Comparison of ENCODE assay signal across 9 cellular contexts in the genomic region with DNA sequence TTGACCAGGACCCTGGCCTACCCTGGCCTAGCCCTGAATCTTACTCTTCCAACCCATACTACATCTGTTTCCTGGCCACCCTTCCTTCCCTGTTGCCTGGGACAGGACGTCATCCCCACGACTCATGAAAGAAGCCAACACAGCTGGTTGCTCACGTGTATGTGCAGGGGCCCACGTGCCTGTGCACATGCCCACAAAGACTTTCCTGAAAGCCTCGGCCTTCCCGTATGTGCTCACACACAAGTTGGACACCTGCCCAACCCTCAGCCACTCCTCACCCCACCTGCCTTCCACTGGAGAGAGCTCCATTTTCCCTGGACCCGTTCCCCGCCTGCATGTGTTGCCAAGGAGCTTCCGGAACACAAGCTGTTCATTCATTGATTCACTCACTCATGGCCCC. TPM values are rescaled to one million over a fixed set of nuclear protein-coding genes. Genes with fewer than 3 reads are reported as not detected.
A peak's percentile ranks its signal among the peaks of the same experiment; 100 is the strongest.
DNase-seq lines count a peak whose midpoint lies in the region; ATAC-seq and TF ChIP-seq lines count a peak whose summit lies in the region.
"Had no signal": no experiment of that assay in that cellular context is flagged by ENCODE, and none has a peak within 500 bp of the region (broad histone marks: within the 10 kb centered on the region; RNA-seq: fewer than 3 reads in every experiment).

No MANE protein-coding gene starts in this region.

- no peak for TF ChIP-seq POLR2A in heart left ventricle (IDR thresholded peaks at IDR 0.05)

- H3K4me1 ChIP-seq in heart left ventricle, result peaks cover 0 to 41% (median 17%) of the 10 kb centered on the region in 12 donors
- H3K4me1 ChIP-seq in subcutaneous abdominal adipose tissue (ENCODE audit: control insufficient read depth in 5 of 5, insufficient read depth in 5 of 5, low read length in 5 of 5), result peaks cover 11 to 27% (median 23%) of the 10 kb centered on the region in 5 donors

- H3K27me3 Mint-ChIP-seq in immature natural killer cell (ENCODE audit: low read depth in 3 of 3), result peaks cover 0 to 5% (median 4%) of the 10 kb centered on the region in 3 donors

- H3K36me3 ChIP-seq in heart left ventricle (no peaks in the 10 kb centered on the region), subcutaneous abdominal adipose tissue (ENCODE audit: control insufficient read depth in 5 of 5, insufficient read depth in 5 of 5, low read length in 5 of 5) (no peaks in the 10 kb centered on the region)

- DNase-seq in HK-2 (ENCODE audit: unreplicated experiment) (peak; percentile 66), SHP77 treated with DMSO at 0.1 percent for 48 hours (lab: John Stamatoyannopoulos, UW) (peak; percentile 82), heart left ventricle (peak; percentile 88 to 94 (median 91)), immature natural killer cell (no peak)
- DNase-seq: MM.1S had no signal

- H3K9me3 ChIP-seq in heart left ventricle (no peaks in the 10 kb centered on the region), subcutaneous abdominal adipose tissue (ENCODE audit: control insufficient read depth in 5 of 5, low read length in 5 of 5) (no peaks in the 10 kb centered on the region)

- H3K4me1 Mint-ChIP-seq in immature natural killer cell, result peaks cover 3 to 10% of the 10 kb centered on the region in 2 donors

- H3K9me3 Mint-ChIP-seq in immature natural killer cell, result no peaks in the 10 kb centered on the region

- peaks cover 0 to 3% (median 0%) of the 10 kb centered on the region in 9 donors for H3K27me3 ChIP-seq in heart left ventricle
- no peaks in the 10 kb centered on the region for H3K27me3 ChIP-seq in subcutaneous abdominal adipose tissue (ENCODE audit: control insufficient read depth in 5 of 5, insufficient read depth in 4 of 5, low read length in 5 of 5)

- peaks cover 0 to 3% (median 0%) of the 10 kb centered on the region in 3 donors for H3K36me3 Mint-ChIP-seq in immature natural killer cell

- intact Hi-C loops in heart left ventricle (cut with DNase I), result loop anchor here in 1 of 10 donors (10.0 kb wide), 1 partner anchor 50 kb away; no protein-coding TSS in a partner anchor

- H3K4me3 ChIP-seq in heart left ventricle (no peak overlapping the region), subcutaneous abdominal adipose tissue (ENCODE audit: low read depth in 1 of 5, low read length in 5 of 5) (no peak overlapping the region)

- peak overlapping the region in 1 of 5 donors; percentile 17 for H3K9ac ChIP-seq in subcutaneous abdominal adipose tissue (ENCODE audit: low read length in 5 of 5)

- ATAC-seq in heart left ventricle (peak; percentile 82 to 92 (median 90)), HG03280 (IDR thresholded peaks at IDR 0.05; ENCODE audit: unreplicated experiment) (no peak), GM19351 (IDR thresholded peaks at IDR 0.05; ENCODE audit: unreplicated experiment) (no peak), HG03457 (IDR thresholded peaks at IDR 0.05; ENCODE audit: unreplicated experiment) (no peak)

- H3K27ac Mint-ChIP-seq in immature natural killer cell, result no peak overlapping the region

- H3K27ac ChIP-seq in heart left ventricle (peak overlapping the region; percentile 22 to 89 (median 79)), subcutaneous abdominal adipose tissue (ENCODE audit: low read depth, low read length) (peak overlapping the region; percentile 61)

- no peak for TF ChIP-seq CTCF in heart left ventricle (IDR thresholded peaks at IDR 0.05)

- no peak overlapping the region for H3K4me3 Mint-ChIP-seq in immature natural killer cell

- WGBS in heart left ventricle, 4 donors, result 44 to 77% (median 50%) methylated on average over 9 of the region's 9 CpGs

RNA-seq across cellular contexts. Expression of a gene that starts 7.0 kb away (rescaled TPM):
- total RNA-seq in heart left ventricle, result 10 to 100 TPM in 7 of 9 donors, 1 to 10 TPM in 2; 6.3 to 17.4 (median 13.8) TPM
- polyA plus RNA-seq in heart left ventricle, result 10 to 100 TPM in 1 of 2 donors, 1 to 10 TPM in 1; 4.8 to 13.3 TPM
- 1 to 10 TPM; 2.8 to 9.7 (median 6.8) TPM for polyA plus RNA-seq in immature natural killer cell

RNA-seq across cellular contexts. Expression of a gene that starts 21.5 kb away (rescaled TPM):
- total RNA-seq in heart left ventricle, result not detected
- polyA plus RNA-seq in heart left ventricle (not detected), immature natural killer cell (not detected)

RNA-seq across cellular contexts. Expression of a gene that starts 53.1 kb away (rescaled TPM):
- 10 to 100 TPM in 1 of 9 donors, 1 to 10 TPM in 8; 4.3 to 13.4 (median 7.1) TPM for total RNA-seq in heart left ventricle
- polyA plus RNA-seq in heart left ventricle, result 10 to 100 TPM in 1 of 2 donors, 1 to 10 TPM in 1; 6.1 to 14.3 TPM
- polyA plus RNA-seq in immature natural killer cell, result 1 to 10 TPM in 1 of 3 donors, under 1 TPM in 1, not detected in 1; 0.48 to 5.0 TPM

RNA-seq across cellular contexts. Expression of a gene that starts 55.7 kb away (rescaled TPM):
- total RNA-seq in heart left ventricle, result 1,000 to 10,000 TPM in 6 of 9 donors, 100 to 1,000 TPM in 3; 836 to 1,525 (median 1,097) TPM
- polyA plus RNA-seq in heart left ventricle, result 1,000 to 10,000 TPM; 1,669 to 2,599 TPM
- 1,000 to 10,000 TPM; 1,129 to 1,798 (median 1,451) TPM for polyA plus RNA-seq in immature natural killer cell

Comparison
In these comparisons a context has a peak if more than half of its experiments do, and no peak if none do; other contexts are left out.
1. DNase-seq: peak in HK-2 (single experiment), SHP77 treated with DMSO at 0.1 percent for 48 hours (single experiment) and heart left ventricle (5 of 5); none in immature natural killer cell (0 of 3).
2. ATAC-seq: peak in heart left ventricle (4 of 4); none in HG03280 (single experiment), GM19351 (single experiment) and HG03457 (single experiment).